ENCODE assay signal across 29 cellular contexts in the genomic region with DNA sequence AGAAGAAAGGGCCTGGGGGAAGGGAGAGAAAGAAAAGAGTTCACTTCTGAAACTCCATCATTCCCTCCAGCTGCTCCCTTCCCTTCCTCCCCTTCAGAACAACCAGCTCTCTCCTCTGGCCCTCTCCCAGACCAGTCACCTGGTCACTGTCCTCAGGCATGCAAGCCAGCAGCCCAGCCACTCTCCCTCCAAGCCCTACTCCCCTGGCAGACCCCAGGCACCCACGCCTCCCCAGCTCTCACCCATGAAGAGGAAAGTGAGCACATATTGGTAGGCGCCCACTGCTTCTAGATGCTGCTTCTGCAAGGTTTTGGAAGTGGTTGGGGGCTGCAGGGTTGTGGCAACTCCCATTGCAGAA. TPM values are rescaled to one million over a fixed set of nuclear protein-coding genes. Genes with fewer than 3 reads are reported as not detected.
DNase-seq lines count a peak whose midpoint lies in the region; TF ChIP-seq lines count a peak whose summit lies in the region.
"Had no signal": no experiment of that assay in that cellular context is flagged by ENCODE, and none has a peak within 500 bp of the region (broad histone marks: within the 10 kb centered on the region; RNA-seq: fewer than 3 reads in every experiment).

No MANE protein-coding gene starts in this region.

- DNase-seq in Caco-2 (no peak), NT2/D1 (ENCODE audit: low read depth, low spot score) (no peak), osteoblast (ENCODE audit: insufficient read length, low spot score, missing footprints) (peak; percentile 66), NCI-H2227 (lab: John Stamatoyannopoulos, UW; ENCODE audit: unreplicated experiment) (no peak), GM13977 (ENCODE audit: low spot score) (no peak), NCI-H82 treated with DMSO at 0.1 percent for 48 hours (lab: John Stamatoyannopoulos, UW; ENCODE audit: unreplicated experiment) (no peak), A673 (ENCODE audit: low spot score) (no peak)
- DNase-seq: activated CD4-positive, alpha-beta T cell treated with anti-CD3 and anti-CD28 coated beads, Interleukin-2, amount 50 U/mL, for 48 hours; amygdala; GF-D8; kidney; NCI-H1092; NCI-H187; NCI-H524 treated with DMSO at 0.1 percent for 48 hours; SJCRH30; stimulated activated naive CD4-positive, alpha-beta T cell treated with Interleukin-2 at 50 U/mL for 16 hours; T-cell; testis; uterus had no signal

- H3K27me3 Mint-ChIP-seq in Caco-2 (ENCODE audit: insufficient read depth, unreplicated experiment) = no peaks in the 10 kb centered on the region

- intact Hi-C loops in Caco-2 (cut with micrococcal nuclease; ENCODE audit: unreplicated experiment) (loop anchor here (2.0 kb wide), 2 partner anchors 18 to 52 kb away; a partner anchor contains a TSS), A673 (cut with micrococcal nuclease; ENCODE audit: unreplicated experiment) (no loop called here)

- peak overlapping the region; percentile 45 for H3K9ac ChIP-seq in NT2/D1 (ENCODE audit: insufficient read length, low read depth)
- peak overlapping the region; percentile 3; the same call in 1 of the 2 replicates for H3K9ac ChIP-seq in iPS-20b (ENCODE audit: low read depth, low read length)

- peak overlapping the region; percentile 45 for H3K4me3 ChIP-seq in Caco-2 (ENCODE audit: low read depth, low read length)
- no peak overlapping the region for H3K4me3 ChIP-seq in NT2/D1 (ENCODE audit: insufficient read length, low read depth)
- no peak overlapping the region for H3K4me3 ChIP-seq in iPS-20b (ENCODE audit: low read length)
- no peak overlapping the region for H3K4me3 ChIP-seq in osteoblast (ENCODE audit: insufficient read depth, low read length)
- H3K4me3 ChIP-seq in A673 (ENCODE audit: low read depth, low read length, poor library complexity, severe bottlenecking) = no peak overlapping the region
- H3K4me3 ChIP-seq: lung, mucosa of descending colon, prostate gland, SJCRH30, testis, uterus had no signal

- POLR2A ChIA-PET in Caco-2 (lab: Charles Lee) (interaction anchor here (0.5 to 1.3 kb wide), 4 partner anchors 17 to 798 kb away, joined by 3 to 7 read pairs (median 4); a partner anchor contains a TSS), A673 (lab: Charles Lee; ENCODE audit: low non-redundant PET) (interaction anchor here (0.7 kb wide), 1 partner anchor 306 kb away, joined by 5 read pairs; no protein-coding TSS in a partner anchor)

- in situ Hi-C loops in GM13977 (cut with MboI; ENCODE audit: low pct_unique_long_range_greater_than_20kb, low sequenced_read_pairs, unreplicated experiment) = no loop called here

- peak overlapping the region; percentile 70 for H3K27ac Mint-ChIP-seq in Caco-2 (ENCODE audit: unreplicated experiment)
- H3K27ac Mint-ChIP-seq: activated naive CD4-positive, alpha-beta T cell treated with anti-CD3 and anti-CD28 coated beads, Interleukin-2, amount 50 U/mL, for 24 hours; activated T-helper 1 cell treated with anti-CD3 and anti-CD28 coated beads, Interleukin-12 subunit alpha, Interleukin-12 subunit beta, Interleukin-2, Interleukin-4 antibody, amounts not matched to agents 30 ng/mL and 10 ng/mL and 1 ng/mL, durations not matched to agents 14 hours and 24 hours and 36 hours; B cell; T-cell had no signal

- peaks cover 20% of the 10 kb centered on the region for H3K4me1 ChIP-seq in Caco-2
- peaks cover 2% of the 10 kb centered on the region for H3K4me1 ChIP-seq in NT2/D1 (ENCODE audit: insufficient read depth, insufficient read length)
- peaks cover 4% of the 10 kb centered on the region; the same call in 1 of the 2 replicates for H3K4me1 ChIP-seq in iPS-20b (ENCODE audit: insufficient read depth, low read length)
- H3K4me1 ChIP-seq in osteoblast (ENCODE audit: insufficient read depth, low read length) = no peaks in the 10 kb centered on the region
- H3K4me1 ChIP-seq in A673 (ENCODE audit: insufficient read depth, low read length, poor library complexity, severe bottlenecking) = no peaks in the 10 kb centered on the region
- H3K4me1 ChIP-seq: SJCRH30 had no signal

- H4K20me1 ChIP-seq in osteoblast (ENCODE audit: insufficient read depth, low read length) = no peaks in the 10 kb centered on the region

- BruUV-seq in Caco-2 (replicated peaks; lab: Mats Ljungman, UMichigan) (TSS peak; percentile 78), A673 (replicated peaks; lab: Mats Ljungman, UMichigan) (no TSS peak)

- H3K79me2 ChIP-seq in osteoblast (ENCODE audit: insufficient read depth, low read length) = no peaks in the 10 kb centered on the region

- H3K4me1 Mint-ChIP-seq in Caco-2 (ENCODE audit: low read depth, unreplicated experiment) = peaks cover 14% of the 10 kb centered on the region

- no peak overlapping the region for H3K4me2 ChIP-seq in osteoblast (ENCODE audit: insufficient read depth, low read length)

- H3K9me3 ChIP-seq in Caco-2 (no peaks in the 10 kb centered on the region), NT2/D1 (ENCODE audit: insufficient read depth, low read length) (no peaks in the 10 kb centered on the region), iPS-20b (ENCODE audit: insufficient read depth, low read depth, low read length) (no peaks in the 10 kb centered on the region), osteoblast (ENCODE audit: low read depth, low read length) (no peaks in the 10 kb centered on the region), A673 (ENCODE audit: low read depth, low read length, poor library complexity, severe bottlenecking) (no peaks in the 10 kb centered on the region)
- H3K9me3 ChIP-seq: mucosa of descending colon, prostate gland, SJCRH30, testis, uterus had no signal

- no peak overlapping the region for H2AFZ ChIP-seq in osteoblast (ENCODE audit: low read length)

- no peaks in the 10 kb centered on the region for H3K9me3 Mint-ChIP-seq in Caco-2 (ENCODE audit: unreplicated experiment)
- H3K9me3 Mint-ChIP-seq: activated naive CD4-positive, alpha-beta T cell treated with anti-CD3 and anti-CD28 coated beads, Interleukin-2, amount 50 U/mL, for 24 hours; activated T-helper 1 cell treated with anti-CD3 and anti-CD28 coated beads, Interleukin-12 subunit alpha, Interleukin-12 subunit beta, Interleukin-2, Interleukin-4 antibody, amounts not matched to agents 30 ng/mL and 10 ng/mL and 1 ng/mL, durations not matched to agents 14 hours and 24 hours and 36 hours; T-cell had no signal

- no peaks in the 10 kb centered on the region for H3K36me3 Mint-ChIP-seq in Caco-2 (ENCODE audit: insufficient read depth, unreplicated experiment)
- H3K36me3 Mint-ChIP-seq: activated naive CD4-positive, alpha-beta T cell treated with anti-CD3 and anti-CD28 coated beads, Interleukin-2, amount 50 U/mL, for 24 hours; T-cell had no signal

- H3K4me3 Mint-ChIP-seq in Caco-2 (ENCODE audit: unreplicated experiment) = peak overlapping the region; percentile 70
- H3K4me3 Mint-ChIP-seq: activated naive CD4-positive, alpha-beta T cell treated with anti-CD3 and anti-CD28 coated beads, Interleukin-2, amount 50 U/mL, for 24 hours; activated T-helper 1 cell treated with anti-CD3 and anti-CD28 coated beads, Interleukin-12 subunit alpha, Interleukin-12 subunit beta, Interleukin-2, Interleukin-4 antibody, amounts not matched to agents 30 ng/mL and 10 ng/mL and 1 ng/mL, durations not matched to agents 14 hours and 24 hours and 36 hours had no signal

- TF ChIP-seq CTCF in Caco-2 (IDR thresholded peaks at IDR 0.05; ENCODE audit: insufficient read depth in 1 of 2, low read depth in 1 of 2, low read length in 1 of 2, severe bottlenecking in 1 of 2, unreplicated experiment in 1 of 2) = no peak
- TF ChIP-seq CTCF in osteoblast (IDR thresholded peaks at IDR 0.05; ENCODE audit: extremely low read depth, low read depth, low read length) = no peak
- no peak for TF ChIP-seq CTCF in GM13977 (IDR thresholded peaks at IDR 0.05; ENCODE audit: extremely low read depth, insufficient read depth, missing control alignments)
- TF ChIP-seq CTCF in A673 (conservative IDR thresholded peaks at IDR 0.05; ENCODE audit: low read depth, low read length) = no peak

- no peaks in the 10 kb centered on the region; the same call in 1 of the 2 replicates for H3K36me3 ChIP-seq in Caco-2 (ENCODE audit: control insufficient read depth, insufficient read depth, low read length)
- no peaks in the 10 kb centered on the region for H3K36me3 ChIP-seq in NT2/D1 (ENCODE audit: insufficient read depth, insufficient read length, low read length)
- H3K36me3 ChIP-seq in iPS-20b (ENCODE audit: insufficient read depth, low read depth, low read length) = no peaks in the 10 kb centered on the region
- no peaks in the 10 kb centered on the region for H3K36me3 ChIP-seq in osteoblast (ENCODE audit: insufficient read depth, low read length)
- H3K36me3 ChIP-seq in A673 (ENCODE audit: insufficient read depth, low read length, poor library complexity, severe bottlenecking) = no peaks in the 10 kb centered on the region
- H3K36me3 ChIP-seq: prostate gland, SJCRH30, uterus had no signal

- no peaks in the 10 kb centered on the region for H3K27me3 ChIP-seq in Caco-2 (replicated peaks; ENCODE audit: control insufficient read depth, insufficient read depth, low read length)
- no peaks in the 10 kb centered on the region for H3K27me3 ChIP-seq in NT2/D1 (ENCODE audit: insufficient read depth, insufficient read length)
- H3K27me3 ChIP-seq in iPS-20b (ENCODE audit: insufficient read depth, low read length) = peaks cover 32% of the 10 kb centered on the region; the same call in 1 of the 2 replicates
- peaks cover 37% of the 10 kb centered on the region for H3K27me3 ChIP-seq in osteoblast (ENCODE audit: insufficient read depth, low read length)
- no peaks in the 10 kb centered on the region for H3K27me3 ChIP-seq in A673 (replicated peaks; ENCODE audit: insufficient read depth, low read depth, low read length, poor library complexity)
- H3K27me3 ChIP-seq: testis had no signal

- CTCF ChIA-PET in Caco-2 (lab: Charles Lee) (interaction anchor here (0.6 to 2.5 kb wide), 10 partner anchors 8 to 91 kb away, joined by 3 to 12 read pairs (median 4); a partner anchor contains a TSS), A673 (lab: Charles Lee) (no interaction called here)

- H3K27ac ChIP-seq in iPS-20b (ENCODE audit: low read length) (no peak overlapping the region), osteoblast (ENCODE audit: low read depth, low read length) (no peak overlapping the region), A673 (ENCODE audit: low read depth, low read length, poor library complexity, severe bottlenecking) (no peak overlapping the region)
- H3K27ac ChIP-seq: HL-60, prostate gland, SJCRH30, testis, uterus had no signal

RNA-seq across cellular contexts. Expression of a gene that starts 0.4 kb away (rescaled TPM):
- total RNA-seq in Caco-2 (2022) = 6.3 and 8.1 TPM in 2 replicates
- not detected in 2 replicates for total RNA-seq in osteoblast
- not detected in 2 replicates for total RNA-seq in A673 (2021)
- total RNA-seq: activated T-helper 1 cell treated with anti-CD3 and anti-CD28 coated beads, Interleukin-12 subunit alpha, Interleukin-12 subunit beta, Interleukin-2, Interleukin-4 antibody, amounts not matched to agents 30 ng/mL and 10 ng/mL and 1 ng/mL, durations not matched to agents 14 hours and 24 hours and 36 hours; B cell; chondrocyte; glomerular endothelial cell; lung; prostate gland; SJCRH30; T-cell; testis; uterus had no signal

RNA-seq across cellular contexts. Expression of a gene that starts 16.9 kb away (rescaled TPM):
- total RNA-seq in Caco-2 (2022) = 112 and 123 TPM in 2 replicates
- total RNA-seq in osteoblast = 78.7 and 81.8 TPM in 2 replicates
- 77.0 and 84.1 TPM in 2 replicates for total RNA-seq in A673 (2021)

RNA-seq across cellular contexts. Expression of a gene that starts 17.5 kb away (rescaled TPM):
- 64.0 and 66.2 TPM in 2 replicates for total RNA-seq in Caco-2 (2022)
- 64.4 and 66.0 TPM in 2 replicates for total RNA-seq in osteoblast
- total RNA-seq in A673 (2021) = 64.4 and 65.1 TPM in 2 replicates

RNA-seq across cellular contexts. Expression of a gene that starts 20.4 kb away (rescaled TPM):
- 0.19 TPM in 1 of 2 replicates, not detected in the other for total RNA-seq in Caco-2 (2022)
- not detected in 2 replicates for total RNA-seq in osteoblast
- total RNA-seq in A673 (2021) = not detected in 2 replicates
- total RNA-seq: B cell, chondrocyte, glomerular endothelial cell, kidney, lung, mucosa of descending colon, prostate gland, SJCRH30, T-cell, uterus had no signal

RNA-seq across cellular contexts. Expression of a gene that starts 35.1 kb away (rescaled TPM):
- total RNA-seq in Caco-2 (2022) (1.2 and 1.3 TPM in 2 replicates), osteoblast (0.36 TPM in 1 of 2 replicates, not detected in the other), A673 (2021) (14.4 and 16.0 TPM in 2 replicates)
- total RNA-seq: glomerular endothelial cell, T-cell had no signal
